In the genomic region with DNA sequence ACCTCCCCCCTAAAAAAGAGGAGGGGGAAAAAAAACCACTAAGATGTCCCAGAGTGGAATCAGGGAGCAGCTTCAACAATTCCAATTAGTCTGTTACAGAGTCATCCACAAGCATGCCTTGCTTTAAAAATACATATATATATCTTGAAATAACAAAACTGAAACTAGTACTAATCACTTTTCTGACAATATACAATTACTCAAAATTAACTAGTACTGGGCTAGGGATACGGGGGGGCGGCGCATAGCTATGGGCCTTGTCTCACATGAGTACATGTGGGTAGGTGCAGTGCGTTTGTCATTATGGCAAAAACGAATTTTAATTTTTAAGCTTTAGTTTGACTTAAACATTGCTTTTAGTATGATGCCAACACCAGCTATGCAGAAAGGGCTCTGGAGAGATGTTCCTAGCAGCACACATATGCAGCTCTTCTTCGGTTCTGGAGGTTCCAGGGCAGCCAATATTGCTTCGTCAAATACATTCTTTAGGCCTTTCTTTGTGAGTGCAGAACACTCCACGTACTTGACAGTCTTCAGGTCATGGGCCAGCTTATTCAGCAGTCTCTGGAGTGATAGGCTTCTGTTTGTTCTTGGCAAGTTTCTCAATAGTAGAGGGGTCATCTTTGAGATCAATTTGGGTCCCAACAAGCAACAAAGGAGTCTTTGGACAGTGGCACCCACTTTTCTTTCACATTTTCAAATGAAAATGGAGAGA, we compare ENCODE assay signal across 1 cellular context.
TF ChIP-seq lines count a peak whose summit lies in the region.

No MANE protein-coding gene starts in this region.

TF ChIP-seq in HepG2, 621 proteins besides CTCF, POLR2A, EP300 and RAD21 (continues in another document):
- TF ChIP-seq ZSCAN9 (CRISPR knock-in tag; IDR thresholded peaks at IDR 0.05; ENCODE audit: borderline replicate concordance) (no peak), CENPX (CRISPR knock-in tag; IDR thresholded peaks at IDR 0.05) (no peak), RFXANK (CRISPR knock-in tag; IDR thresholded peaks at IDR 0.05) (no peak), CREB1 (IDR thresholded peaks at IDR 0.05) (no peak), CREB1 (CRISPR knock-in tag; IDR thresholded peaks at IDR 0.05) (peak; percentile 46; the same call in 1 of the 2 replicates), EHMT2 (IDR thresholded peaks at IDR 0.05; ENCODE audit: borderline replicate concordance, low read depth, low read length) (no peak), GATAD2A (CRISPR knock-in tag; IDR thresholded peaks at IDR 0.05) (peak; percentile 72), HNRNPUL1 (IDR thresholded peaks at IDR 0.05; ENCODE audit: low read depth, low read length) (no peak), HHEX (CRISPR knock-in tag; IDR thresholded peaks at IDR 0.05) (no peak; the same call in 1 of the 2 replicates), TRIM22 (IDR thresholded peaks at IDR 0.05) (no peak), NR1H2 (CRISPR knock-in tag; IDR thresholded peaks at IDR 0.05; ENCODE audit: borderline replicate concordance, low read depth) (no peak), ZSCAN21 (CRISPR knock-in tag; IDR thresholded peaks at IDR 0.05; ENCODE audit: borderline replicate concordance) (no peak), SP5 (CRISPR knock-in tag; IDR thresholded peaks at IDR 0.05; ENCODE audit: borderline replicate concordance, low read depth) (no peak), MTA3 (CRISPR knock-in tag; IDR thresholded peaks at IDR 0.05) (no peak), SALL1 (CRISPR knock-in tag; IDR thresholded peaks at IDR 0.05) (peak; percentile 51; the same call in 1 of the 2 replicates), TSC22D2 (CRISPR knock-in tag; IDR thresholded peaks at IDR 0.05; ENCODE audit: borderline replicate concordance) (no peak), ZNF354B (CRISPR knock-in tag; IDR thresholded peaks at IDR 0.05) (no peak), ZNF337 (CRISPR knock-in tag; IDR thresholded peaks at IDR 0.05; ENCODE audit: borderline replicate concordance, low read depth) (no peak), ZNF431 (CRISPR knock-in tag; IDR thresholded peaks at IDR 0.05; ENCODE audit: borderline replicate concordance, low read depth) (no peak), HMG20B (CRISPR knock-in tag; conservative IDR thresholded peaks at IDR 0.05) (no peak), ZNF446 (CRISPR knock-in tag; IDR thresholded peaks at IDR 0.05) (no peak), ZFP41 (CRISPR knock-in tag; IDR thresholded peaks at IDR 0.05; ENCODE audit: borderline replicate concordance) (no peak), ZSCAN31 (CRISPR knock-in tag; IDR thresholded peaks at IDR 0.05; ENCODE audit: low read depth) (0 out of 2 replicates have a peak, but pooled peaks have one; percentile 55), SRSF1 (optimal IDR thresholded peaks at IDR 0.05; ENCODE audit: low read depth, low read length) (no peak), SMARCE1 (IDR thresholded peaks at IDR 0.05; ENCODE audit: borderline replicate concordance) (no peak), SRF (IDR thresholded peaks at IDR 0.05; ENCODE audit: low read depth, low read length) (peak; percentile 1; the same call in 1 of the 2 replicates), MIXL1 (CRISPR knock-in tag; IDR thresholded peaks at IDR 0.05) (no peak), ONECUT2 (CRISPR knock-in tag; IDR thresholded peaks at IDR 0.05) (no peak), MXI1 (IDR thresholded peaks at IDR 0.05; ENCODE audit: borderline replicate concordance, low read depth, low read length) (no peak), HNRNPK (IDR thresholded peaks at IDR 0.05; ENCODE audit: low read depth, low read length, poor library complexity, severe bottlenecking) (no peak), RXRA (CRISPR knock-in tag; IDR thresholded peaks at IDR 0.05) (no peak; the same call in 1 of the 2 replicates), ZNF557 (CRISPR knock-in tag; IDR thresholded peaks at IDR 0.05) (no peak), YEATS4 (CRISPR knock-in tag; IDR thresholded peaks at IDR 0.05; ENCODE audit: borderline replicate concordance) (no peak), GLI4 (CRISPR knock-in tag; IDR thresholded peaks at IDR 0.05; ENCODE audit: borderline replicate concordance) (no peak), ZNF670 (CRISPR knock-in tag; IDR thresholded peaks at IDR 0.05; ENCODE audit: borderline replicate concordance) (no peak), ZNF552 (CRISPR knock-in tag; IDR thresholded peaks at IDR 0.05; ENCODE audit: borderline replicate concordance) (no peak), MAFG (CRISPR knock-in tag; IDR thresholded peaks at IDR 0.05) (no peak), RBM22 (optimal IDR thresholded peaks at IDR 0.05; ENCODE audit: low read length) (peak; percentile 65), MYPOP (CRISPR knock-in tag; IDR thresholded peaks at IDR 0.05) (no peak), ARNTL (CRISPR knock-in tag; IDR thresholded peaks at IDR 0.05) (no peak), THAP11 (CRISPR knock-in tag; IDR thresholded peaks at IDR 0.05) (no peak), ZNF512B (CRISPR knock-in tag; IDR thresholded peaks at IDR 0.05; ENCODE audit: borderline replicate concordance) (no peak; the same call in 1 of the 2 replicates), FOXP4 (CRISPR knock-in tag; IDR thresholded peaks at IDR 0.05) (0 out of 2 replicates have a peak, but pooled peaks have one; percentile 13), MIER2 (CRISPR knock-in tag; IDR thresholded peaks at IDR 0.05) (no peak), ZNF652 (CRISPR knock-in tag; IDR thresholded peaks at IDR 0.05; ENCODE audit: borderline replicate concordance, low read depth) (no peak), TEAD3 (CRISPR knock-in tag; optimal IDR thresholded peaks at IDR 0.05; ENCODE audit: borderline replicate concordance) (peak; percentile 58), ZNF776 (CRISPR knock-in tag; IDR thresholded peaks at IDR 0.05) (no peak), RORA (CRISPR knock-in tag; IDR thresholded peaks at IDR 0.05) (no peak), RELA (CRISPR knock-in tag; IDR thresholded peaks at IDR 0.05) (no peak), ZNF282 (IDR thresholded peaks at IDR 0.05; ENCODE audit: partially characterized antibody) (no peak)
- TF ChIP-seq, protein P1, sequence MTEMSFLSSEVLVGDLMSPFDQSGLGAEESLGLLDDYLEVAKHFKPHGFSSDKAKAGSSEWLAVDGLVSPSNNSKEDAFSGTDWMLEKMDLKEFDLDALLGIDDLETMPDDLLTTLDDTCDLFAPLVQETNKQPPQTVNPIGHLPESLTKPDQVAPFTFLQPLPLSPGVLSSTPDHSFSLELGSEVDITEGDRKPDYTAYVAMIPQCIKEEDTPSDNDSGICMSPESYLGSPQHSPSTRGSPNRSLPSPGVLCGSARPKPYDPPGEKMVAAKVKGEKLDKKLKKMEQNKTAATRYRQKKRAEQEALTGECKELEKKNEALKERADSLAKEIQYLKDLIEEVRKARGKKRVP (CRISPR knock-in tag; IDR thresholded peaks at IDR 0.05) = no peak
- TF ChIP-seq, protein P2, sequence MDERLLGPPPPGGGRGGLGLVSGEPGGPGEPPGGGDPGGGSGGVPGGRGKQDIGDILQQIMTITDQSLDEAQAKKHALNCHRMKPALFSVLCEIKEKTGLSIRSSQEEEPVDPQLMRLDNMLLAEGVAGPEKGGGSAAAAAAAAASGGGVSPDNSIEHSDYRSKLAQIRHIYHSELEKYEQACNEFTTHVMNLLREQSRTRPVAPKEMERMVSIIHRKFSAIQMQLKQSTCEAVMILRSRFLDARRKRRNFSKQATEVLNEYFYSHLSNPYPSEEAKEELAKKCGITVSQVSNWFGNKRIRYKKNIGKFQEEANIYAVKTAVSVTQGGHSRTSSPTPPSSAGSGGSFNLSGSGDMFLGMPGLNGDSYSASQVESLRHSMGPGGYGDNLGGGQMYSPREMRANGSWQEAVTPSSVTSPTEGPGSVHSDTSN (CRISPR knock-in tag; IDR thresholded peaks at IDR 0.05) = no peak
- TF ChIP-seq, protein P3, sequence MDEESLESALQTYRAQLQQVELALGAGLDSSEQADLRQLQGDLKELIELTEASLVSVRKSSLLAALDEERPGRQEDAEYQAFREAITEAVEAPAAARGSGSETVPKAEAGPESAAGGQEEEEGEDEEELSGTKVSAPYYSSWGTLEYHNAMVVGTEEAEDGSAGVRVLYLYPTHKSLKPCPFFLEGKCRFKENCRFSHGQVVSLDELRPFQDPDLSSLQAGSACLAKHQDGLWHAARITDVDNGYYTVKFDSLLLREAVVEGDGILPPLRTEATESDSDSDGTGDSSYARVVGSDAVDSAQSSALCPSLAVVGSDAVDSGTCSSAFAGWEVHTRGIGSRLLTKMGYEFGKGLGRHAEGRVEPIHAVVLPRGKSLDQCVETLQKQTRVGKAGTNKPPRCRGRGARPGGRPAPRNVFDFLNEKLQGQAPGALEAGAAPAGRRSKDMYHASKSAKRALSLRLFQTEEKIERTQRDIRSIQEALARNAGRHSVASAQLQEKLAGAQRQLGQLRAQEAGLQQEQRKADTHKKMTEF (CRISPR knock-in tag; IDR thresholded peaks at IDR 0.05) = 0 out of 2 replicates have a peak, but pooled peaks have one; percentile 5
- TF ChIP-seq, protein P4, sequence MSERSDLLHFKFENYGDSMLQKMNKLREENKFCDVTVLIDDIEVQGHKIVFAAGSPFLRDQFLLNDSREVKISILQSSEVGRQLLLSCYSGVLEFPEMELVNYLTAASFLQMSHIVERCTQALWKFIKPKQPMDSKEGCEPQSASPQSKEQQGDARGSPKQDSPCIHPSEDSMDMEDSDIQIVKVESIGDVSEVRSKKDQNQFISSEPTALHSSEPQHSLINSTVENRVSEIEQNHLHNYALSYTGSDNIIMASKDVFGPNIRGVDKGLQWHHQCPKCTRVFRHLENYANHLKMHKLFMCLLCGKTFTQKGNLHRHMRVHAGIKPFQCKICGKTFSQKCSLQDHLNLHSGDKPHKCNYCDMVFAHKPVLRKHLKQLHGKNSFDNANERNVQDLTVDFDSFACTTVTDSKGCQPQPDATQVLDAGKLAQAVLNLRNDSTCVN (CRISPR knock-in tag; IDR thresholded peaks at IDR 0.05; ENCODE audit: borderline replicate concordance) = peak; percentile 35; the same call in 1 of the 2 replicates
- TF ChIP-seq, protein P5, sequence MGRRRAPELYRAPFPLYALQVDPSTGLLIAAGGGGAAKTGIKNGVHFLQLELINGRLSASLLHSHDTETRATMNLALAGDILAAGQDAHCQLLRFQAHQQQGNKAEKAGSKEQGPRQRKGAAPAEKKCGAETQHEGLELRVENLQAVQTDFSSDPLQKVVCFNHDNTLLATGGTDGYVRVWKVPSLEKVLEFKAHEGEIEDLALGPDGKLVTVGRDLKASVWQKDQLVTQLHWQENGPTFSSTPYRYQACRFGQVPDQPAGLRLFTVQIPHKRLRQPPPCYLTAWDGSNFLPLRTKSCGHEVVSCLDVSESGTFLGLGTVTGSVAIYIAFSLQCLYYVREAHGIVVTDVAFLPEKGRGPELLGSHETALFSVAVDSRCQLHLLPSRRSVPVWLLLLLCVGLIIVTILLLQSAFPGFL (CRISPR knock-in tag; IDR thresholded peaks at IDR 0.05) = no peak
- TF ChIP-seq, protein P6, sequence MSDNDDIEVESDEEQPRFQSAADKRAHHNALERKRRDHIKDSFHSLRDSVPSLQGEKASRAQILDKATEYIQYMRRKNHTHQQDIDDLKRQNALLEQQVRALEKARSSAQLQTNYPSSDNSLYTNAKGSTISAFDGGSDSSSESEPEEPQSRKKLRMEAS (IDR thresholded peaks at IDR 0.05) = no peak
